Comparison of ENCODE assay signal across 31 cellular contexts in genomic region chr1:33185541-33185940, GRCh38.
"Had no signal": no experiment of that assay in that cellular context is flagged by ENCODE, and none has a peak within 500 bp of the region (broad histone marks: within the 10 kb centered on the region; RNA-seq: fewer than 3 reads in every experiment).

No MANE protein-coding gene starts in this region.

- H3K9me3 Mint-ChIP-seq: activated CD4-positive, alpha-beta T cell treated with anti-CD3 and anti-CD28 coated beads, Interleukin-2, amount 10 ng/mL, durations not matched to agents 7 days and 5 days; activated naive CD4-positive, alpha-beta T cell treated with anti-CD3 and anti-CD28 coated beads, Interleukin-2, amount 10 ng/mL, durations not matched to agents 7 days and 5 days; activated naive CD8-positive, alpha-beta T cell treated with anti-CD3 and anti-CD28 coated beads, Interleukin-2, amount 50 U/mL, for 24 hours; activated T-cell treated with anti-CD3 and anti-CD28 coated beads, Interleukin-2, amount 50 U/mL, for 4 hours; activated T-helper 1 cell treated with anti-CD3 and anti-CD28 coated beads, Interleukin-12 subunit alpha, Interleukin-12 subunit beta, Interleukin-2, Interleukin-4 antibody, amounts not matched to agents 30 ng/mL and 10 ng/mL and 1 ng/mL, durations not matched to agents 14 hours and 24 hours and 36 hours had no signal

- H3K27ac ChIP-seq: cardiac muscle cell, PC-9, RWPE1, VCaP had no signal

- H3K36me3 ChIP-seq: cardiac muscle cell had no signal

- H3K4me3 Mint-ChIP-seq: activated CD4-positive, alpha-beta T cell treated with anti-CD3 and anti-CD28 coated beads, Interleukin-2, amount 10 ng/mL, durations not matched to agents 7 days and 5 days; activated CD8-positive, alpha-beta T cell treated with anti-CD3 and anti-CD28 coated beads, Interleukin-2, amount 10 ng/mL, durations not matched to agents 7 days and 5 days; activated naive CD4-positive, alpha-beta T cell treated with anti-CD3 and anti-CD28 coated beads, Interleukin-2, amount 10 ng/mL, durations not matched to agents 7 days and 5 days; activated naive CD8-positive, alpha-beta T cell; activated naive CD8-positive, alpha-beta T cell treated with anti-CD3 and anti-CD28 coated beads, Interleukin-2, amount 50 U/mL, for 24 hours; activated T-cell treated with anti-CD3 and anti-CD28 coated beads, Interleukin-2, amount 50 U/mL, for 4 hours; activated T-helper 1 cell treated with anti-CD3 and anti-CD28 coated beads, Interleukin-12 subunit alpha, Interleukin-12 subunit beta, Interleukin-2, Interleukin-4 antibody, amounts not matched to agents 30 ng/mL and 10 ng/mL and 1 ng/mL, durations not matched to agents 14 hours and 24 hours and 36 hours had no signal

- H3K27me3 ChIP-seq: cardiac muscle cell had no signal

- DNase-seq: activated CD4-positive, alpha-beta T cell treated with anti-CD3 and anti-CD28 coated beads, Interleukin-2, amount 10 ng/mL, durations not matched to agents 7 days and 5 days; activated CD4-positive, alpha-beta T cell treated with anti-CD3 and anti-CD28 coated beads, Interleukin-2, amount 50 U/mL, for 48 hours; activated CD4-positive, CD25-positive, alpha-beta regulatory T cell; activated CD8-positive, alpha-beta memory T cell treated with anti-CD3 and anti-CD28 coated beads, Interleukin-2, amount 50 U/mL, for 4 hours; activated CD8-positive, alpha-beta T cell treated with anti-CD3 and anti-CD28 coated beads, Interleukin-2, amount 10 ng/mL, durations not matched to agents 7 days and 5 days; activated gamma-delta T cell treated with Interleukin-2 at 50 U/mL for 16 hours; activated naive CD4-positive, alpha-beta T cell treated with anti-CD3 and anti-CD28 coated beads, Interleukin-2, amount 10 ng/mL, durations not matched to agents 7 days and 5 days; activated naive CD8-positive, alpha-beta T cell treated with anti-CD3 and anti-CD28 coated beads, Interleukin-2, amount 50 U/mL, for 24 hours; activated T-cell treated with anti-CD3 and anti-CD28 coated beads for 4 hours; activated T-cell treated with anti-CD3 and anti-CD28 coated beads, Interleukin-2, amount 50 U/mL, for 4 hours; anterior cingulate cortex; KBM-7; NCI-H1105 treated with DMSO at 0.1 percent for 48 hours; NCI-H1436; NCI-H1694; NCI-H1930; NCI-H2081 treated with DMSO at 0.1 percent for 48 hours; NCI-H2227 treated with DMSO at 0.1 percent for 48 hours; NCI-H69; NK-92 treated with Interleukin-12 subunit alpha and Interleukin-12 subunit beta, amount 100 ng/mL, for 24 hours; PC-9; SW 1271; T-helper 1 cell; T-helper 2 cell; T-helper 9 cell had no signal

- ATAC-seq: activated CD8-positive, alpha-beta T cell treated with anti-CD3 and anti-CD28 coated beads, Interleukin-2, amount 10 ng/mL, durations not matched to agents 7 days and 5 days; activated naive CD8-positive, alpha-beta T cell treated with anti-CD3 and anti-CD28 coated beads, Interleukin-2, amount 50 U/mL, for 24 hours; activated T-cell treated with anti-CD3 and anti-CD28 coated beads, Interleukin-2, amount 50 U/mL, for 4 hours; Right ventricle myocardium inferior had no signal

- H3K36me3 Mint-ChIP-seq: activated naive CD4-positive, alpha-beta T cell treated with anti-CD3 and anti-CD28 coated beads, Interleukin-2, amount 10 ng/mL, durations not matched to agents 7 days and 5 days; activated naive CD8-positive, alpha-beta T cell had no signal

- H3K4me3 ChIP-seq: cardiac muscle cell, PC-9 had no signal

- H3K27ac Mint-ChIP-seq: activated CD4-positive, alpha-beta T cell treated with anti-CD3 and anti-CD28 coated beads, Interleukin-2, amount 10 ng/mL, durations not matched to agents 7 days and 5 days; activated CD8-positive, alpha-beta T cell treated with anti-CD3 and anti-CD28 coated beads, Interleukin-2, amount 10 ng/mL, durations not matched to agents 7 days and 5 days; activated naive CD4-positive, alpha-beta T cell treated with anti-CD3 and anti-CD28 coated beads, Interleukin-2, amount 10 ng/mL, durations not matched to agents 7 days and 5 days; activated naive CD8-positive, alpha-beta T cell; activated naive CD8-positive, alpha-beta T cell treated with anti-CD3 and anti-CD28 coated beads, Interleukin-2, amount 50 U/mL, for 24 hours; activated T-helper 1 cell treated with anti-CD3 and anti-CD28 coated beads, Interleukin-12 subunit alpha, Interleukin-12 subunit beta, Interleukin-2, Interleukin-4 antibody, amounts not matched to agents 30 ng/mL and 10 ng/mL and 1 ng/mL, durations not matched to agents 14 hours and 24 hours and 36 hours had no signal
